Comparison of ENCODE assay signal across 34 cellular contexts in the genomic region with DNA sequence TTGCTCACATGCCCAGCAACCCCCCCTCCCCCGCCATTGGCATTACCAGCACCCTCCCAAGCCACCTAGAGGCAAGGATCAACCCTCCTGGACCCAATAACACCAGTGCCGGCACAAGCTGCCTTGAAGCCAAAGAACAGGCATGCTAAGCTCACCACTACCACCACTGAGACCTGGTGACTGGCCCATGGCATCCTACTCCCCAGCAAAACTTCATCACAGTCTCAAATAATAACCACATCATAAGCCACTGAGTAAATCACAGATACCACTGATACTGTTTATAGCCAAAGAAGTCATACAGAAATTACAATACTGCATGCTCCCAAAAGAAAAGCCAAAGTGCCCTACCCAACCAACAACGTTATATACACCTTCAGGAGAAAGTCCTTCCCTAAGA.
"Had no signal": no experiment of that assay in that cellular context is flagged by ENCODE, and none has a peak within 500 bp of the region (broad histone marks: within the 10 kb centered on the region; RNA-seq: fewer than 3 reads in every experiment).

No MANE protein-coding gene starts in this region.

- H3K27me3 Mint-ChIP-seq: activated naive CD4-positive, alpha-beta T cell treated with anti-CD3 and anti-CD28 coated beads, Interleukin-2, amount 50 U/mL, for 24 hours; activated naive CD8-positive, alpha-beta T cell; activated naive CD8-positive, alpha-beta T cell treated with anti-CD3 and anti-CD28 coated beads for 36 hours; activated naive CD8-positive, alpha-beta T cell treated with anti-CD3 and anti-CD28 coated beads, Interleukin-2, amount 10 ng/mL, durations not matched to agents 7 days and 5 days; activated naive CD8-positive, alpha-beta T cell treated with anti-CD3 and anti-CD28 coated beads, Interleukin-2, amount 50 U/mL, for 24 hours; activated T-cell treated with anti-CD3 and anti-CD28 coated beads, Interleukin-2, amount 50 U/mL, for 24 hours; activated T-helper 17 cell treated with anti-CD3 and anti-CD28 coated beads, Interleukin-2, amount 50 U/mL, for 72 hours had no signal

- H3K4me1 Mint-ChIP-seq: brain; central memory CD8-positive, alpha-beta T cell had no signal

- H3K27ac Mint-ChIP-seq: activated naive CD4-positive, alpha-beta T cell treated with anti-CD3 and anti-CD28 coated beads for 36 hours; activated naive CD4-positive, alpha-beta T cell treated with anti-CD3 and anti-CD28 coated beads, Interleukin-2, amount 10 ng/mL, durations not matched to agents 7 days and 5 days; activated naive CD4-positive, alpha-beta T cell treated with anti-CD3 and anti-CD28 coated beads, Interleukin-2, amount 50 U/mL, for 24 hours; activated naive CD8-positive, alpha-beta T cell; activated naive CD8-positive, alpha-beta T cell treated with anti-CD3 and anti-CD28 coated beads for 36 hours; activated naive CD8-positive, alpha-beta T cell treated with anti-CD3 and anti-CD28 coated beads, Interleukin-2, amount 10 ng/mL, durations not matched to agents 7 days and 5 days; activated naive CD8-positive, alpha-beta T cell treated with anti-CD3 and anti-CD28 coated beads, Interleukin-2, amount 50 U/mL, for 24 hours; activated T-cell treated with anti-CD3 and anti-CD28 coated beads, Interleukin-2, amount 50 U/mL, for 24 hours; activated T-cell treated with anti-CD3 and anti-CD28 coated beads, Interleukin-2, amount 50 U/mL, for 72 hours; activated T-helper 1 cell treated with anti-CD3 and anti-CD28 coated beads, Interleukin-12 subunit alpha, Interleukin-12 subunit beta, Interleukin-2, Interleukin-4 antibody, amounts not matched to agents 30 ng/mL and 10 ng/mL and 1 ng/mL, durations not matched to agents 14 hours and 24 hours and 36 hours; activated T-helper 17 cell treated with anti-CD3 and anti-CD28 coated beads, Interleukin-2, amount 50 U/mL, for 72 hours; activated T-helper 2 cell treated with anti-CD3 and anti-CD28 coated beads, Interferon-gamma antibody, Interleukin-2, Interleukin-4, amounts not matched to agents 10 μg/mL and 5 μg/mL and 100 μg/mL, durations not matched to agents 14 hours and 24 hours and 36 hours; brain had no signal

- H3K9me3 Mint-ChIP-seq: central memory CD8-positive, alpha-beta T cell had no signal

- DNase-seq: activated effector memory CD4-positive, alpha-beta T cell treated with anti-CD3 and anti-CD28 coated beads, Interleukin-2, amount 50 U/mL, for 16 hours; activated effector memory CD4-positive, alpha-beta T cell treated with Interleukin-2 at 50 U/mL for 16 hours; activated gamma-delta T cell; activated gamma-delta T cell treated with Interleukin-2 at 50 U/mL for 16 hours; activated naive CD4-positive, alpha-beta T cell; activated naive CD4-positive, alpha-beta T cell treated with anti-CD3 and anti-CD28 coated beads for 36 hours; activated naive CD4-positive, alpha-beta T cell treated with anti-CD3 and anti-CD28 coated beads, Interleukin-2, amount 10 ng/mL, durations not matched to agents 7 days and 5 days; activated naive CD4-positive, alpha-beta T cell treated with anti-CD3 and anti-CD28 coated beads, Interleukin-2, amount 50 U/mL, for 16 hours; activated naive CD8-positive, alpha-beta T cell treated with anti-CD3 and anti-CD28 coated beads for 36 hours; activated naive CD8-positive, alpha-beta T cell treated with anti-CD3 and anti-CD28 coated beads, Interleukin-2, amount 10 ng/mL, durations not matched to agents 7 days and 5 days; activated naive CD8-positive, alpha-beta T cell treated with anti-CD3 and anti-CD28 coated beads, Interleukin-2, amount 50 U/mL, for 24 hours; activated T-cell treated with anti-CD3 and anti-CD28 coated beads for 4 hours; activated T-cell treated with anti-CD3 and anti-CD28 coated beads, Interleukin-2, amount 50 U/mL, for 1 hour; activated T-cell treated with anti-CD3 and anti-CD28 coated beads, Interleukin-2, amount 50 U/mL, for 24 hours; activated T-cell treated with anti-CD3 and anti-CD28 coated beads, Interleukin-2, amount 50 U/mL, for 4 hours; activated T-cell treated with anti-CD3 and anti-CD28 coated beads, Interleukin-2, amount 50 U/mL, for 48 hours; activated T-cell treated with anti-CD3 and anti-CD28 coated beads, Interleukin-2, amount 50 U/mL, for 72 hours; adrenal gland; amniotic stem cell; amygdala; anterior cingulate cortex; aorta; body of pancreas; brain microvascular endothelial cell; caudate nucleus; central memory CD4-positive, alpha-beta T cell; cerebellar nuclear complex had no signal

- H3K4me3 Mint-ChIP-seq: activated naive CD4-positive, alpha-beta T cell treated with anti-CD3 and anti-CD28 coated beads for 36 hours; activated naive CD4-positive, alpha-beta T cell treated with anti-CD3 and anti-CD28 coated beads, Interleukin-2, amount 10 ng/mL, durations not matched to agents 7 days and 5 days; activated naive CD4-positive, alpha-beta T cell treated with anti-CD3 and anti-CD28 coated beads, Interleukin-2, amount 50 U/mL, for 24 hours; activated naive CD8-positive, alpha-beta T cell; activated naive CD8-positive, alpha-beta T cell treated with anti-CD3 and anti-CD28 coated beads for 36 hours; activated naive CD8-positive, alpha-beta T cell treated with anti-CD3 and anti-CD28 coated beads, Interleukin-2, amount 10 ng/mL, durations not matched to agents 7 days and 5 days; activated naive CD8-positive, alpha-beta T cell treated with anti-CD3 and anti-CD28 coated beads, Interleukin-2, amount 50 U/mL, for 24 hours; activated T-cell treated with anti-CD3 and anti-CD28 coated beads, Interleukin-2, amount 50 U/mL, for 24 hours; activated T-cell treated with anti-CD3 and anti-CD28 coated beads, Interleukin-2, amount 50 U/mL, for 4 hours; activated T-cell treated with anti-CD3 and anti-CD28 coated beads, Interleukin-2, amount 50 U/mL, for 72 hours; activated T-helper 1 cell treated with anti-CD3 and anti-CD28 coated beads, Interleukin-12 subunit alpha, Interleukin-12 subunit beta, Interleukin-2, Interleukin-4 antibody, amounts not matched to agents 30 ng/mL and 10 ng/mL and 1 ng/mL, durations not matched to agents 14 hours and 24 hours and 36 hours; activated T-helper 17 cell treated with anti-CD3 and anti-CD28 coated beads, Interleukin-2, amount 50 U/mL, for 72 hours; brain; central memory CD8-positive, alpha-beta T cell had no signal

- ATAC-seq: activated naive CD8-positive, alpha-beta T cell treated with anti-CD3 and anti-CD28 coated beads, Interleukin-2, amount 50 U/mL, for 24 hours; activated T-cell treated with anti-CD3 and anti-CD28 coated beads, Interleukin-2, amount 50 U/mL, for 4 hours; activated T-cell treated with anti-CD3 and anti-CD28 coated beads, Interleukin-2, amount 50 U/mL, for 72 hours; activated T-helper 17 cell treated with anti-CD3 and anti-CD28 coated beads, Interleukin-2, amount 50 U/mL, for 72 hours; body of pancreas had no signal
